ENCODE assay signal across 16 cellular contexts in the genomic region with DNA sequence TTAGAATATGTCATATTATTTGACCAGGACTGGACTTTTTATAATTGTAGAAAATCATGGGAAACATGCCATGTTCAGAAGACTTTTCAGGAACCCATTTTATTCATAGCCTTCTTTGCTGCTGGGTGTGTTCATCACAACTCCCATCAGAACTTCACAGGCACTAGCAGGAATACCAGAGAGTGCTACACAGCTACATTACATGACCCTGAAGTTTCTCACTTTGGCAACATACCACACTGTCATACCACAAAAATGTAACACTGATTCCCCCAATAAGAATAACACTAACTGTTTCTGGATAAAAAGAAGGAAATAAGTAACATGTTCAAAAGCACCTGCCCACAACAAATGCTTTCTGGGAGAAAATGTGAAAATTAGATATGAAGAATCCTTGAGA.
DNase-seq lines count a peak whose midpoint lies in the region; ATAC-seq and TF ChIP-seq lines count a peak whose summit lies in the region.
"Had no signal": no experiment of that assay in that cellular context is flagged by ENCODE, and none has a peak within 500 bp of the region (broad histone marks: within the 10 kb centered on the region; RNA-seq: fewer than 3 reads in every experiment).

No MANE protein-coding gene starts in this region.

- H3K27me3 Mint-ChIP-seq in HFFc6 (ENCODE audit: insufficient read depth) (no peaks in the 10 kb centered on the region; the same call in 1 of the 2 replicates), neural crest cell (ENCODE audit: low read depth) (no peaks in the 10 kb centered on the region)
- H3K27me3 Mint-ChIP-seq: B cell; CD8-positive, alpha-beta memory T cell had no signal

- DNase-seq in EH (ENCODE audit: low read depth) (peak; percentile 50), HFFc6 (peak; percentile 2), foreskin melanocyte (peak; percentile 56), neural crest cell (ENCODE audit: low read depth, low spot score) (no peak), suprapubic skin (ENCODE audit: low spot score in 2 of 2) (no peak), NCI-H187 (lab: John Stamatoyannopoulos, UW) (no peak), NCI-H1092 (lab: John Stamatoyannopoulos, UW) (no peak)
- DNase-seq: Caco-2; CD8-positive, alpha-beta memory T cell; GOT3; H7 had no signal

- H3K4me3 Mint-ChIP-seq in HFFc6 (no peak overlapping the region), neural crest cell (no peak overlapping the region)
- H3K4me3 Mint-ChIP-seq: B cell; CD8-positive, alpha-beta memory T cell had no signal

- TF ChIP-seq POLR2A in suprapubic skin (IDR thresholded peaks at IDR 0.05), result no peak

- ATAC-seq in HG03045 (IDR thresholded peaks at IDR 0.05; ENCODE audit: unreplicated experiment), result no peak
- ATAC-seq: GM12878, HCT116 had no signal

- no peak overlapping the region for H3K27ac ChIP-seq in suprapubic skin
- H3K27ac ChIP-seq: BLaER1 treated with 17β-estradiol and CSF1 and Interleukin-3, amounts not matched to agents 10 nM and 100 nM had no signal

- H3K9me3 Mint-ChIP-seq in HFFc6 (no peaks in the 10 kb centered on the region), neural crest cell (peaks cover 8% of the 10 kb centered on the region)

- no peaks in the 10 kb centered on the region for H3K4me1 ChIP-seq in suprapubic skin
- H3K4me1 ChIP-seq: Caco-2 had no signal

- H3K36me3 Mint-ChIP-seq in HFFc6 (ENCODE audit: low read depth), result no peaks in the 10 kb centered on the region
- no peaks in the 10 kb centered on the region for H3K36me3 Mint-ChIP-seq in neural crest cell (ENCODE audit: low read depth)
- H3K36me3 Mint-ChIP-seq: CD8-positive, alpha-beta memory T cell had no signal

- no peaks in the 10 kb centered on the region for H3K27me3 ChIP-seq in suprapubic skin
- H3K27me3 ChIP-seq: BLaER1 treated with 17β-estradiol and CSF1 and Interleukin-3, amounts not matched to agents 10 nM and 100 nM had no signal

- H3K4me1 Mint-ChIP-seq in HFFc6 (ENCODE audit: low read depth) (peaks cover 29% of the 10 kb centered on the region), neural crest cell (peaks cover 24% of the 10 kb centered on the region)
- H3K4me1 Mint-ChIP-seq: B cell; CD8-positive, alpha-beta memory T cell had no signal

- H3K4me3 ChIP-seq in suprapubic skin, result no peak overlapping the region
- H3K4me3 ChIP-seq: BLaER1 treated with 17β-estradiol and CSF1 and Interleukin-3, amounts not matched to agents 10 nM and 100 nM; GM12878 had no signal

- no peaks in the 10 kb centered on the region for H3K9me3 ChIP-seq in suprapubic skin
- H3K9me3 ChIP-seq: BLaER1 treated with 17β-estradiol and CSF1 and Interleukin-3, amounts not matched to agents 10 nM and 100 nM; Caco-2 had no signal

- TF ChIP-seq EP300 in suprapubic skin (IDR thresholded peaks at IDR 0.05), result no peak

- TF ChIP-seq CTCF in HFFc6 (IDR thresholded peaks at IDR 0.05) (no peak), neural crest cell (conservative IDR thresholded peaks at IDR 0.05) (no peak), suprapubic skin (IDR thresholded peaks at IDR 0.05) (no peak)

- H3K27ac Mint-ChIP-seq in HFFc6, result no peak overlapping the region
- H3K27ac Mint-ChIP-seq in neural crest cell (ENCODE audit: unreplicated experiment), result peak overlapping the region; percentile 94
- H3K27ac Mint-ChIP-seq: B cell; CD8-positive, alpha-beta memory T cell had no signal

- H3K36me3 ChIP-seq in suprapubic skin, result no peaks in the 10 kb centered on the region
- H3K36me3 ChIP-seq: BLaER1 treated with 17β-estradiol and CSF1 and Interleukin-3, amounts not matched to agents 10 nM and 100 nM had no signal

Comparison
In these comparisons a context has a peak if more than half of its experiments do, and no peak if none do; other contexts are left out.
1. DNase-seq: peak in EH (single experiment), HFFc6 (single experiment) and foreskin melanocyte (single experiment); none in neural crest cell (single experiment), suprapubic skin (0 of 2), NCI-H187 (0 of 2) and NCI-H1092 (single experiment).